In genomic region chr14:88063807-88064206, GRCh38 we compare ENCODE assay signal across 11 cellular contexts.
"Had no signal": no experiment of that assay in that cellular context is flagged by ENCODE, and none has a peak within 500 bp of the region (broad histone marks: within the 10 kb centered on the region; RNA-seq: fewer than 3 reads in every experiment).

No MANE protein-coding gene starts in this region.

- H3K36me3 ChIP-seq: ovary, stomach had no signal

- H3K9me3 ChIP-seq: ovary, stomach had no signal

- H3K27me3 ChIP-seq: ovary, stomach had no signal

- H3K27ac Mint-ChIP-seq: activated CD8-positive, alpha-beta T cell treated with anti-CD3 and anti-CD28 coated beads for 36 hours; activated naive CD8-positive, alpha-beta T cell treated with anti-CD3 and anti-CD28 coated beads, Interleukin-2, amount 10 ng/mL, durations not matched to agents 7 days and 5 days; endodermal cell had no signal

- H3K4me1 Mint-ChIP-seq: activated naive CD8-positive, alpha-beta T cell treated with anti-CD3 and anti-CD28 coated beads, Interleukin-2, amount 10 ng/mL, durations not matched to agents 7 days and 5 days; endodermal cell; neural crest cell had no signal

- H3K4me3 Mint-ChIP-seq: activated CD8-positive, alpha-beta T cell treated with anti-CD3 and anti-CD28 coated beads for 36 hours; activated naive CD8-positive, alpha-beta T cell treated with anti-CD3 and anti-CD28 coated beads, Interleukin-2, amount 10 ng/mL, durations not matched to agents 7 days and 5 days; endodermal cell; neural crest cell had no signal

- DNase-seq: activated CD8-positive, alpha-beta memory T cell treated with anti-CD3 and anti-CD28 coated beads, Interleukin-2, amount 50 U/mL, for 4 hours; activated CD8-positive, alpha-beta T cell treated with anti-CD3 and anti-CD28 coated beads for 36 hours; activated naive CD8-positive, alpha-beta T cell treated with anti-CD3 and anti-CD28 coated beads, Interleukin-2, amount 10 ng/mL, durations not matched to agents 7 days and 5 days; anterior cingulate cortex; dermis blood vessel endothelial cell; endodermal cell; erythroblast; ovary; stimulated activated CD4-positive, alpha-beta T cell treated with anti-CD3 and anti-CD28 coated beads, Interleukin-4, amount 100 ng/mL, for 24 hours; stomach had no signal

- H3K9me3 Mint-ChIP-seq: activated CD8-positive, alpha-beta T cell treated with anti-CD3 and anti-CD28 coated beads for 36 hours had no signal

- H3K4me1 ChIP-seq: stomach had no signal

- H3K4me3 ChIP-seq: ovary, stomach had no signal

- ATAC-seq: activated CD8-positive, alpha-beta T cell treated with anti-CD3 and anti-CD28 coated beads for 36 hours had no signal
